In the genomic region with DNA sequence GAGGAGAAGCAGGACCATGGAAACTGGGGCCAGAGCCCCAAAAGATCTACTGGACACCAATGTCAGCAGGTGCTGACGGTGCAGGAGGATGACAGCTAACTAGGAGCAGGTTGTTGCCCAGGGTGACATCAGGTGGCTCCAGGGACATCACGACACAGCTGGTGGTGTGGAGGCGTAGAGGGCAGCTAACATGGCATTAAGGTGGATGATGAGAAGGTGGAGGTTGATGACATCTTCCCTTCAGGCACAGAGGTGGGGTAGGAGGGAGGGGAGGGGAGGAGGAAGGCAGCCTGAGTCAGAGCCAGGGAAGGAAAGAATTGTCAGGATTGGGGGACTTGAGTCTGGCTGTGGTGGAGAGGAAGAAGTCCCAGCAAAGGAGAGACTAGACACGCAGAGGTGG, we compare ENCODE assay signal across 32 cellular contexts. TPM values are rescaled to one million over a fixed set of nuclear protein-coding genes. Genes with fewer than 3 reads are reported as not detected.
"Had no signal": no experiment of that assay in that cellular context is flagged by ENCODE, and none has a peak within 500 bp of the region (broad histone marks: within the 10 kb centered on the region; RNA-seq: fewer than 3 reads in every experiment).

No MANE protein-coding gene starts in this region.

- H3K4me3 ChIP-seq: esophagus squamous epithelium had no signal

- H3K9me3 ChIP-seq: esophagus squamous epithelium had no signal

- H3K36me3 Mint-ChIP-seq: activated CD4-positive, alpha-beta memory T cell treated with anti-CD3 and anti-CD28 coated beads for 36 hours; activated CD8-positive, alpha-beta memory T cell treated with anti-CD3 and anti-CD28 coated beads, Interleukin-2, amount 10 ng/mL, durations not matched to agents 7 days and 5 days; activated naive CD4-positive, alpha-beta T cell treated with anti-CD3 and anti-CD28 coated beads, Interleukin-2, amount 50 U/mL, for 24 hours had no signal

- H3K4me3 Mint-ChIP-seq: activated CD4-positive, alpha-beta memory T cell treated with anti-CD3 and anti-CD28 coated beads for 36 hours; activated CD4-positive, alpha-beta T cell treated with anti-CD3 and anti-CD28 coated beads for 36 hours; activated CD4-positive, alpha-beta T cell treated with anti-CD3 and anti-CD28 coated beads, Interleukin-2, amount 10 ng/mL, durations not matched to agents 24 days and 14 days; activated CD8-positive, alpha-beta memory T cell treated with anti-CD3 and anti-CD28 coated beads, Interleukin-2, amount 10 ng/mL, durations not matched to agents 7 days and 5 days; activated CD8-positive, alpha-beta T cell treated with anti-CD3 and anti-CD28 coated beads, Interleukin-2, amount 10 ng/mL, durations not matched to agents 7 days and 5 days; activated naive CD4-positive, alpha-beta T cell treated with anti-CD3 and anti-CD28 coated beads for 36 hours; activated naive CD4-positive, alpha-beta T cell treated with anti-CD3 and anti-CD28 coated beads, Interleukin-2, amount 50 U/mL, for 24 hours; activated T-helper 1 cell treated with anti-CD3 and anti-CD28 coated beads, Interleukin-12 subunit alpha, Interleukin-12 subunit beta, Interleukin-2, Interleukin-4 antibody, amounts not matched to agents 30 ng/mL and 10 ng/mL and 1 ng/mL, durations not matched to agents 14 hours and 24 hours and 36 hours had no signal

- H3K9me3 Mint-ChIP-seq: activated CD4-positive, alpha-beta memory T cell treated with anti-CD3 and anti-CD28 coated beads for 36 hours; activated CD4-positive, alpha-beta T cell treated with anti-CD3 and anti-CD28 coated beads, Interleukin-2, amount 10 ng/mL, durations not matched to agents 24 days and 14 days; activated naive CD4-positive, alpha-beta T cell treated with anti-CD3 and anti-CD28 coated beads for 36 hours; activated naive CD4-positive, alpha-beta T cell treated with anti-CD3 and anti-CD28 coated beads, Interleukin-2, amount 50 U/mL, for 24 hours; activated T-helper 1 cell treated with anti-CD3 and anti-CD28 coated beads, Interleukin-12 subunit alpha, Interleukin-12 subunit beta, Interleukin-2, Interleukin-4 antibody, amounts not matched to agents 30 ng/mL and 10 ng/mL and 1 ng/mL, durations not matched to agents 14 hours and 24 hours and 36 hours; activated T-helper 2 cell treated with anti-CD3 and anti-CD28 coated beads, Interferon-gamma antibody, Interleukin-2, Interleukin-4, amounts not matched to agents 10 μg/mL and 5 μg/mL and 100 μg/mL, durations not matched to agents 14 hours and 24 hours and 36 hours had no signal

- H3K27ac Mint-ChIP-seq: activated CD4-positive, alpha-beta memory T cell treated with anti-CD3 and anti-CD28 coated beads for 36 hours; activated CD4-positive, alpha-beta T cell treated with anti-CD3 and anti-CD28 coated beads for 36 hours; activated CD4-positive, alpha-beta T cell treated with anti-CD3 and anti-CD28 coated beads, Interleukin-2, amount 10 ng/mL, durations not matched to agents 24 days and 14 days; activated CD8-positive, alpha-beta memory T cell treated with anti-CD3 and anti-CD28 coated beads, Interleukin-2, amount 10 ng/mL, durations not matched to agents 7 days and 5 days; activated CD8-positive, alpha-beta T cell treated with anti-CD3 and anti-CD28 coated beads, Interleukin-2, amount 10 ng/mL, durations not matched to agents 7 days and 5 days; activated naive CD4-positive, alpha-beta T cell treated with anti-CD3 and anti-CD28 coated beads for 36 hours; activated naive CD4-positive, alpha-beta T cell treated with anti-CD3 and anti-CD28 coated beads, Interleukin-2, amount 50 U/mL, for 24 hours; activated T-helper 1 cell treated with anti-CD3 and anti-CD28 coated beads, Interleukin-12 subunit alpha, Interleukin-12 subunit beta, Interleukin-2, Interleukin-4 antibody, amounts not matched to agents 30 ng/mL and 10 ng/mL and 1 ng/mL, durations not matched to agents 14 hours and 24 hours and 36 hours; activated T-helper 2 cell treated with anti-CD3 and anti-CD28 coated beads, Interferon-gamma antibody, Interleukin-2, Interleukin-4, amounts not matched to agents 10 μg/mL and 5 μg/mL and 100 μg/mL, durations not matched to agents 14 hours and 24 hours and 36 hours had no signal

- H3K27ac ChIP-seq: brain microvascular endothelial cell, epithelial cell of prostate, esophagus squamous epithelium had no signal

- FAIRE-seq: astrocyte, colon, endometrium, endothelial cell of umbilical vein, frontal cortex had no signal

- DNase-seq: activated CD4-positive, alpha-beta memory T cell treated with anti-CD3 and anti-CD28 coated beads for 36 hours; activated CD4-positive, alpha-beta T cell treated with anti-CD3 and anti-CD28 coated beads for 36 hours; activated CD4-positive, alpha-beta T cell treated with anti-CD3 and anti-CD28 coated beads, Interleukin-2, amount 10 ng/mL, durations not matched to agents 24 days and 14 days; activated CD4-positive, CD25-positive, alpha-beta regulatory T cell; activated CD4-positive, CD25-positive, alpha-beta regulatory T cell treated with anti-CD3 and anti-CD28 coated beads, Interleukin-2, amount 50 U/mL, for 72 hours; activated CD8-positive, alpha-beta memory T cell treated with anti-CD3 and anti-CD28 coated beads, Interleukin-2, amount 10 ng/mL, durations not matched to agents 7 days and 5 days; activated CD8-positive, alpha-beta memory T cell treated with anti-CD3 and anti-CD28 coated beads, Interleukin-2, amount 50 U/mL, for 4 hours; activated CD8-positive, alpha-beta T cell treated with anti-CD3 and anti-CD28 coated beads, Interleukin-2, amount 10 ng/mL, durations not matched to agents 7 days and 5 days; activated effector memory CD4-positive, alpha-beta T cell treated with anti-CD3 and anti-CD28 coated beads, Interleukin-2, amount 50 U/mL, for 16 hours; activated naive CD4-positive, alpha-beta T cell treated with anti-CD3 and anti-CD28 coated beads for 36 hours; activated T-cell treated with anti-CD3 and anti-CD28 coated beads, Interleukin-2, amount 50 U/mL, for 1 hour; activated T-cell treated with anti-CD3 and anti-CD28 coated beads, Interleukin-2, amount 50 U/mL, for 48 hours; amniotic stem cell; anterior cingulate cortex; brain microvascular endothelial cell; cortex of kidney; dermis blood vessel endothelial cell; effector CD8-positive, alpha-beta T cell; esophagus squamous epithelium; head of caudate nucleus; T-helper 1 cell; T-helper 2 cell had no signal

- H3K36me3 ChIP-seq: brain microvascular endothelial cell, esophagus squamous epithelium had no signal

RNA-seq across cellular contexts. Expression of a gene that starts 1.5 kb away (rescaled TPM):
- total RNA-seq: activated CD8-positive, alpha-beta memory T cell treated with anti-CD3 and anti-CD28 coated beads for 36 hours had no signal
